In genomic region chr19:7914099-7914498, GRCh38 we compare ENCODE assay signal across 28 cellular contexts. TPM values are rescaled to one million over a fixed set of nuclear protein-coding genes. Genes with fewer than 3 reads are reported as not detected.
"Had no signal": no experiment of that assay in that cellular context is flagged by ENCODE, and none has a peak within 500 bp of the region (broad histone marks: within the 10 kb centered on the region; RNA-seq: fewer than 3 reads in every experiment).

No MANE protein-coding gene starts in this region.

- H3K9me3 ChIP-seq: heart right ventricle, pancreas, spleen, testis had no signal

- H3K27me3 ChIP-seq: testis had no signal

- H3K4me3 ChIP-seq: dorsolateral prefrontal cortex, heart right ventricle, pancreas, spleen, testis had no signal

- H3K27ac ChIP-seq: heart right ventricle, pancreas, spleen, testis had no signal

- DNase-seq: cortex of kidney; dorsolateral prefrontal cortex; effector CD8-positive, alpha-beta T cell; heart right ventricle; hypothalamus; kidney glomerular epithelial cell; mammary epithelial cell; nephron progenitor cell; nucleus accumbens; stimulated activated CD4-positive, alpha-beta T cell treated with anti-CD3 and anti-CD28 coated beads, Interleukin-15, amount 100 ng/mL, for 24 hours; stimulated activated CD4-positive, alpha-beta T cell treated with anti-CD3 and anti-CD28 coated beads, Interleukin-2, amount 100 ng/mL, for 24 hours; stimulated activated CD4-positive, alpha-beta T cell treated with anti-CD3 and anti-CD28 coated beads, Interleukin-4, amount 100 ng/mL, for 4 hours; stimulated activated naive B cell treated with anti-CD40 and anti-IgM and Interleukin-4, amounts not matched to agents 10 μg/mL and 1 μg/mL and 100 μg/mL, for 72 hours; stimulated activated naive CD8-positive, alpha-beta T cell treated with anti-CD3 and anti-CD28 coated beads, Interleukin-15, amount 100 ng/mL, for 72 hours; testis; trophoblast cell had no signal

- ATAC-seq: esophagus mucosa; heart right ventricle; naive thymus-derived CD4-positive, alpha-beta T cell; sciatic nerve; stimulated activated naive B cell treated with anti-CD40 and anti-IgM and Interleukin-4, amounts not matched to agents 10 μg/mL and 1 μg/mL and 100 μg/mL, for 72 hours; stimulated activated naive CD8-positive, alpha-beta T cell treated with anti-CD3 and anti-CD28 coated beads, Interleukin-15, amount 100 ng/mL, for 72 hours had no signal

RNA-seq across cellular contexts. Expression of gene TGFBR3L, which starts 0.5 kb away (rescaled TPM):
- total RNA-seq: frontal cortex, mesenteric fat pad, sciatic nerve, spleen, subcutaneous adipose tissue, urinary bladder had no signal
- polyA plus RNA-seq: fibroblast of lung; naive thymus-derived CD4-positive, alpha-beta T cell had no signal

RNA-seq across cellular contexts. Expression of gene CTXN1, which starts 11.8 kb away (rescaled TPM):
- total RNA-seq: esophagus mucosa, left lobe of liver, mononuclear cell had no signal
- polyA plus RNA-seq: naive thymus-derived CD4-positive, alpha-beta T cell had no signal

RNA-seq across cellular contexts. Expression of gene LRRC8E, which starts 25.8 kb away (rescaled TPM):
- total RNA-seq: frontal cortex, mononuclear cell had no signal
